ENCODE assay signal across 9 cellular contexts in the genomic region with DNA sequence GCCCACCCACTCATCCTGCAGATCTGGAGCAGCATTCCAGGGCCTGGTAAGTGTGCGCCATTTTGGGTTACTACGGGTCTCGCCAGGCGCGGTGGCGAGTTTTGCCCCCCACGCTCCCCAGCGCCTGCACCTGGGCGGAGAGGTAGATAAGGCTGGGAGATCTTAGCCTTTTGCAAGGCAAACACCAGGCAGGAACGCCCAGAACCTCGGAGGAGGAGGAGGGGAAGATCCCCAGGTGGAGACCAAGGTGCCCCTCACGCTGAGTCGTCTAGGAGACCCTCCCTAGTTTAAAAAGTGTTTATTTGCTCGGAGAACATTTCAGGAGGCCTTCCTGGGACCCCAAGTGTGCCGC. TPM values are rescaled to one million over a fixed set of nuclear protein-coding genes. Genes with fewer than 3 reads are reported as not detected.
DNase-seq lines count a peak whose midpoint lies in the region; ATAC-seq and TF ChIP-seq lines count a peak whose summit lies in the region.
"Had no signal": no experiment of that assay in that cellular context is flagged by ENCODE, and none has a peak within 500 bp of the region (broad histone marks: within the 10 kb centered on the region; RNA-seq: fewer than 3 reads in every experiment).

No MANE protein-coding gene starts in this region.

- ATAC-seq in GM21786 (IDR thresholded peaks at IDR 0.05; ENCODE audit: unreplicated experiment) (no peak), GM21619 (IDR thresholded peaks at IDR 0.05; ENCODE audit: unreplicated experiment) (no peak)

- peaks cover 0 to 2% (median 0%) of the 10 kb centered on the region in 3 experiments; a peak in 1 of 7 replicates for H3K36me3 Mint-ChIP-seq in H9 (ENCODE audit: insufficient read depth in 1 of 3, low read depth in 3 of 3)
- H3K36me3 Mint-ChIP-seq in activated CD4-positive, alpha-beta memory T cell treated with anti-CD3 and anti-CD28 coated beads, Interleukin-2, amount 10 ng/mL, durations not matched to agents 7 days and 5 days (ENCODE audit: low read depth), result peaks cover 4% of the 10 kb centered on the region

- no peak overlapping the region for H2AK5ac ChIP-seq in H9 (ENCODE audit: insufficient read length, low read length)

- H3K79me2 ChIP-seq in H9 (ENCODE audit: insufficient read depth, low read length), result no peaks in the 10 kb centered on the region

- peaks cover 6% of the 10 kb centered on the region for H3K23me2 ChIP-seq in H9 (ENCODE audit: insufficient read length, low read depth, low read length, poor library complexity, severe bottlenecking)

- H3K56ac ChIP-seq in H9 (ENCODE audit: insufficient read length, low read depth, low read length), result no peak overlapping the region

- no peak overlapping the region for H3K9ac ChIP-seq in H9 (ENCODE audit: extremely low read depth, insufficient read length, low read length)
- no peak overlapping the region for H3K9ac ChIP-seq in iPS-18a (ENCODE audit: low read length)

- H3K9me3 ChIP-seq in H9 (ENCODE audit: control insufficient read depth, low read depth, low read length), result no peaks in the 10 kb centered on the region
- H3K9me3 ChIP-seq in iPS-18a (ENCODE audit: control insufficient read depth, low read depth, low read length), result no peaks in the 10 kb centered on the region
- no peaks in the 10 kb centered on the region for H3K9me3 ChIP-seq in WERI-Rb-1 (ENCODE audit: severe bottlenecking)

- H3K9me3 Mint-ChIP-seq in H9, result no peaks in the 10 kb centered on the region
- H3K9me3 Mint-ChIP-seq in activated CD4-positive, alpha-beta memory T cell treated with anti-CD3 and anti-CD28 coated beads, Interleukin-2, amount 10 ng/mL, durations not matched to agents 7 days and 5 days, result no peaks in the 10 kb centered on the region

- DNase-seq in H9 (no peak), skeletal muscle cell (ENCODE audit: low read depth) (no peak), SHP77 treated with DMSO at 0.1 percent for 48 hours (lab: John Stamatoyannopoulos, UW) (no peak), WERI-Rb-1 (no peak)
- no peak for DNase-seq in activated CD4-positive, alpha-beta memory T cell treated with anti-CD3 and anti-CD28 coated beads, Interleukin-2, amount 10 ng/mL, durations not matched to agents 7 days and 5 days
- DNase-seq: stimulated activated CD4-positive, alpha-beta T cell treated with anti-CD3 and anti-CD28 coated beads, Interleukin-4, amount 100 ng/mL, for 1 hour had no signal

- H2BK120ac ChIP-seq in H9 (ENCODE audit: low read depth, low read length, poor library complexity, severe bottlenecking), result no peak overlapping the region

- H2BK5ac ChIP-seq in H9 (ENCODE audit: insufficient read length, low read length), result no peak overlapping the region

- no peak overlapping the region for H3T11ph ChIP-seq in H9 (ENCODE audit: low read length)

- H4K5ac ChIP-seq in H9 (ENCODE audit: insufficient read length, low read depth, low read length), result no peak overlapping the region

- H3K4me1 ChIP-seq in H9 (ENCODE audit: insufficient read depth, low read length) (no peaks in the 10 kb centered on the region; the same call in 1 of the 2 replicates), iPS-18a (ENCODE audit: control insufficient read depth, low read depth, low read length) (peaks cover 8% of the 10 kb centered on the region)

- peak overlapping the region in 1 of 3 experiments; percentile 96; a peak in 2 of 7 replicates for H3K27ac Mint-ChIP-seq in H9
- H3K27ac Mint-ChIP-seq in activated CD4-positive, alpha-beta memory T cell treated with anti-CD3 and anti-CD28 coated beads, Interleukin-2, amount 10 ng/mL, durations not matched to agents 7 days and 5 days, result no peak overlapping the region

- H3K27ac ChIP-seq in H9 (ENCODE audit: insufficient read length, low read depth, low read length) (no peak overlapping the region), iPS-18a (ENCODE audit: low read length) (no peak overlapping the region), WERI-Rb-1 (no peak overlapping the region)

- peak overlapping the region; percentile 68 for H3K4me2 ChIP-seq in H9 (ENCODE audit: insufficient read depth, insufficient read length, low read length)

- no peak overlapping the region for H3K4ac ChIP-seq in H9 (ENCODE audit: low read depth, low read length)

- H2BK12ac ChIP-seq in H9 (ENCODE audit: insufficient read length, low read depth, low read length), result no peak overlapping the region

- POLR2A ChIA-PET in activated CD4-positive, alpha-beta memory T cell treated with anti-CD3 and anti-CD28 coated beads, Interleukin-2, amount 10 ng/mL, durations not matched to agents 7 days and 5 days (lab: Charles Lee), result interaction anchor here (1.4 kb wide), 1 partner anchor 202 kb away, joined by 4 read pairs; a partner anchor contains a TSS

- H3K79me1 ChIP-seq in H9 (ENCODE audit: insufficient read depth, low read depth, low read length, poor library complexity, severe bottlenecking), result no peaks in the 10 kb centered on the region

- H3K4me1 Mint-ChIP-seq in H9, result peaks cover 15 to 18% of the 10 kb centered on the region in 2 experiments
- peaks cover 18% of the 10 kb centered on the region for H3K4me1 Mint-ChIP-seq in activated CD4-positive, alpha-beta memory T cell treated with anti-CD3 and anti-CD28 coated beads, Interleukin-2, amount 10 ng/mL, durations not matched to agents 7 days and 5 days

- H3K14ac ChIP-seq in H9 (ENCODE audit: insufficient read depth, low read length), result peak overlapping the region; percentile 55; the same call in 1 of the 2 replicates

- H2AFZ ChIP-seq in H9 (ENCODE audit: low read length), result no peak overlapping the region

- no peak overlapping the region for H4K91ac ChIP-seq in H9 (ENCODE audit: insufficient read length, low read depth, low read length)

- H3K4me3 ChIP-seq in iPS-18a (ENCODE audit: low read length) (peak overlapping the region; percentile 45), skeletal muscle cell (ENCODE audit: low read depth, low read length) (peak overlapping the region; percentile 43), WERI-Rb-1 (ENCODE audit: low read depth, low read length) (no peak overlapping the region; the same call in none of the 2 replicates)

- H2BK20ac ChIP-seq in H9 (ENCODE audit: low read depth, low read length, poor library complexity, severe bottlenecking), result no peak overlapping the region

- H3K36me3 ChIP-seq in iPS-18a (ENCODE audit: control insufficient read depth, low read depth, low read length) (no peaks in the 10 kb centered on the region), WERI-Rb-1 (no peaks in the 10 kb centered on the region)

- no peak overlapping the region for H3K23ac ChIP-seq in H9 (ENCODE audit: insufficient read length, low read depth, low read length)

- peak overlapping the region; percentile 62 to 79 for H3K4me3 Mint-ChIP-seq in H9
- peak overlapping the region; percentile 46 for H3K4me3 Mint-ChIP-seq in activated CD4-positive, alpha-beta memory T cell treated with anti-CD3 and anti-CD28 coated beads, Interleukin-2, amount 10 ng/mL, durations not matched to agents 7 days and 5 days

- CTCF ChIA-PET in activated CD4-positive, alpha-beta memory T cell treated with anti-CD3 and anti-CD28 coated beads, Interleukin-2, amount 10 ng/mL, durations not matched to agents 7 days and 5 days (lab: Charles Lee), result interaction anchor here (0.7 to 1.4 kb wide), 6 partner anchors 39 to 404 kb away, joined by 3 to 21 read pairs (median 4); no protein-coding TSS in a partner anchor

- H2BK15ac ChIP-seq in H9 (ENCODE audit: low read depth, low read length), result no peak overlapping the region

- H3K27me3 ChIP-seq in H9 (ENCODE audit: insufficient read depth, low read length), result peaks cover 9% of the 10 kb centered on the region; the same call in 1 of the 2 replicates
- H3K27me3 ChIP-seq in iPS-18a (ENCODE audit: control insufficient read depth, insufficient read depth, low read length), result peaks cover 45% of the 10 kb centered on the region
- H3K27me3 ChIP-seq in WERI-Rb-1 (ENCODE audit: insufficient read depth, low read depth, severe bottlenecking), result no peaks in the 10 kb centered on the region

- no peaks in the 10 kb centered on the region for H4K20me1 ChIP-seq in H9 (ENCODE audit: control insufficient read depth, insufficient read depth, insufficient read length)

- no CpG with 5 or more reads among the region's 15 CpGs for WGBS in H9 (ENCODE audit: extremely low coverage, insufficient read length, low lambda C conversion rate)

- H3K27me3 Mint-ChIP-seq in H9 (ENCODE audit: low read depth), result peaks cover 74% of the 10 kb centered on the region
- peaks cover 50% of the 10 kb centered on the region for H3K27me3 Mint-ChIP-seq in activated CD4-positive, alpha-beta memory T cell treated with anti-CD3 and anti-CD28 coated beads, Interleukin-2, amount 10 ng/mL, durations not matched to agents 7 days and 5 days

- no peak overlapping the region for H4K8ac ChIP-seq in H9 (replicated peaks; ENCODE audit: insufficient read length, low read depth, low read length)

- TF ChIP-seq CTCF in H9 (conservative IDR thresholded peaks at IDR 0.05), result no peak
- no peak for TF ChIP-seq CTCF in WERI-Rb-1 (IDR thresholded peaks at IDR 0.05; ENCODE audit: low read depth, low read length)

- no peak overlapping the region for H3K18ac ChIP-seq in H9 (ENCODE audit: insufficient read length, low read depth, low read length)

RNA-seq across cellular contexts. Expression of a gene that starts 0.4 kb away (rescaled TPM):
- total RNA-seq in H9 (2021), result 0.63 and 0.75 TPM in 2 replicates
- 1 to 10 TPM; 8.1 to 9.6 TPM for total RNA-seq in activated CD4-positive, alpha-beta memory T cell treated with anti-CD3 and anti-CD28 coated beads, Interleukin-2, amount 10 ng/mL, durations not matched to agents 7 days and 5 days
